In the genomic region with DNA sequence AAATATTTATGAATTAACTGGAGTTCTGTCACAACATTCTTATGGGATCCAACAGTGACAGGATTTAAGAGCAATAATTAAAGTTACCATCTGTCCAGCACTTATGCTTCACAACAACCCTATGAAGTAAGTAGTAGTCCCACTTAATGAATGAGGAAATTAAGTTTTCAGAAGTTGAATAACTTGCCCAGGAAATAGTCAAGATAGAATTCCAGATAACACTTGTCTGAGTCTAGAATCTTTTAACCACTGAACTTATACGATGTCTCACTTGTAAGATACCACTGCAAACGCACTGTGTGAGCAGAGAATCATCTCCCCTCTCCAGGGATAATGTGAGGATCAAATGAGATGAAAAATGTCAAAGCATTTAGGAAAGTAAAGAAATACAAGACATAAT, we compare ENCODE assay signal across 22 cellular contexts.
"Had no signal": no experiment of that assay in that cellular context is flagged by ENCODE, and none has a peak within 500 bp of the region (broad histone marks: within the 10 kb centered on the region; RNA-seq: fewer than 3 reads in every experiment).

No MANE protein-coding gene starts in this region.

- H3K9me3 ChIP-seq: colonic mucosa, left ventricle myocardium inferior, prostate gland, sigmoid colon, suprapubic skin, thyroid gland had no signal

- H3K4me1 ChIP-seq: prostate gland had no signal

- H3K9ac ChIP-seq: parathyroid adenoma had no signal

- H3K27ac ChIP-seq: colonic mucosa, hepatocyte, left ventricle myocardium inferior, parathyroid adenoma, prostate gland, sigmoid colon, skin epidermis, suprapubic skin, thyroid gland had no signal

- H2AFZ ChIP-seq: hepatocyte, parathyroid adenoma had no signal

- H3K79me2 ChIP-seq: parathyroid adenoma had no signal

- H3K4me3 ChIP-seq: colonic mucosa, hepatocyte, left ventricle myocardium inferior, lung, prostate gland, sigmoid colon, skin epidermis, suprapubic skin, thyroid gland had no signal

- H3K27me3 ChIP-seq: thyroid gland had no signal

- H3K36me3 ChIP-seq: colonic mucosa, left ventricle myocardium inferior, prostate gland, sigmoid colon, suprapubic skin, thyroid gland had no signal

- DNase-seq: colonic mucosa; dermis blood vessel endothelial cell; erythroblast; foreskin melanocyte; head of caudate nucleus; kidney; left cardiac atrium; left ventricle myocardium inferior; mesenchymal stem cell; midbrain; naive B cell; retina; sigmoid colon; stimulated activated CD4-positive, alpha-beta T cell treated with anti-CD3 and anti-CD28 coated beads, Interleukin-12 subunit alpha, Interleukin-12 subunit beta, amount 100 ng/mL, for 4 hours; stimulated activated naive CD4-positive, alpha-beta T cell treated with Interleukin-2 at 50 U/mL for 16 hours; thyroid gland had no signal

- H3K4me2 ChIP-seq: hepatocyte had no signal

- ATAC-seq: left cardiac atrium had no signal
